In the genomic region with DNA sequence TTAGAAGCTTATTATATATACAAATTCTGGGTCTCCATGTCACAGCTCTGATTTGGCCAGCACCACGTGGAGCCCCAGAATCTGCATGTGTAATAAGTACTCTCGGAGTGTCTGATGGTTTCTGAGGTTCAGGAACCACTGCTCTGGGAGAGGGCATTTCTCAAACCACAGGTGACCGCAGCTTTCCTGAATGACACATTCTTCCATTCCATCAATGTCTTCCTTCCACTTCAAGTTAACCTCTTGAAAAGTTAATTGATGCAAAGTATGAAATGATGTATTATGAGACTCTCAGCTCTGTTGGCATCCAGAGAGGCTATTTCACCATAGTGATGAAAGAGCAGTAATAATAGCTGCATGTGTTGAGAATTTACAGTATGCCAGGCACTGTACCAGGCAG, we compare ENCODE assay signal across 17 cellular contexts.
DNase-seq lines count a peak whose midpoint lies in the region; ATAC-seq and TF ChIP-seq lines count a peak whose summit lies in the region.
"Had no signal": no experiment of that assay in that cellular context is flagged by ENCODE, and none has a peak within 500 bp of the region (broad histone marks: within the 10 kb centered on the region; RNA-seq: fewer than 3 reads in every experiment).

No MANE protein-coding gene starts in this region.

- no peak overlapping the region for H3K4me3 ChIP-seq in neural progenitor cell
- H3K4me3 ChIP-seq: skin epidermis had no signal

- no peaks in the 10 kb centered on the region for H3K27me3 Mint-ChIP-seq in stimulated activated naive CD8-positive, alpha-beta T cell treated with anti-CD3 and anti-CD28 coated beads, Interleukin-15, amount 100 ng/mL, for 72 hours
- H3K27me3 Mint-ChIP-seq in neural progenitor cell (ENCODE audit: insufficient read depth, low read depth): peaks cover 4% of the 10 kb centered on the region
- H3K27me3 Mint-ChIP-seq: effector memory CD8-positive, alpha-beta T cell; natural killer cell treated with Interleukin-12 subunit alpha and Interleukin-12 subunit beta and Interleukin-15 and Interleukin-18, amount 100 ng/mL, for 72 hours had no signal

- H3K27me3 ChIP-seq in neural progenitor cell: no peaks in the 10 kb centered on the region

- H3K36me3 ChIP-seq in neural progenitor cell: no peaks in the 10 kb centered on the region

- H4K20me1 ChIP-seq in neural progenitor cell (ENCODE audit: low read depth): no peaks in the 10 kb centered on the region

- no peak overlapping the region for H3K27ac ChIP-seq in neural progenitor cell
- H3K27ac ChIP-seq: skin epidermis had no signal

- H3K4me1 Mint-ChIP-seq in stimulated activated naive CD8-positive, alpha-beta T cell treated with anti-CD3 and anti-CD28 coated beads, Interleukin-15, amount 100 ng/mL, for 72 hours: peaks cover 5% of the 10 kb centered on the region
- H3K4me1 Mint-ChIP-seq in neural progenitor cell: no peaks in the 10 kb centered on the region

- intact Hi-C loops in posterior vena cava (cut with DNase I): no loop called here

- no peak overlapping the region for H3K9ac ChIP-seq in neural progenitor cell

- no peaks in the 10 kb centered on the region for H3K9me3 ChIP-seq in neural progenitor cell (ENCODE audit: low read depth)

- H3K4me1 ChIP-seq in neural progenitor cell: no peaks in the 10 kb centered on the region

- no peak overlapping the region for H3K4me3 Mint-ChIP-seq in stimulated activated naive CD8-positive, alpha-beta T cell treated with anti-CD3 and anti-CD28 coated beads, Interleukin-15, amount 100 ng/mL, for 72 hours
- no peak overlapping the region for H3K4me3 Mint-ChIP-seq in neural progenitor cell
- H3K4me3 Mint-ChIP-seq: effector memory CD8-positive, alpha-beta T cell; natural killer cell treated with Interleukin-12 subunit alpha and Interleukin-12 subunit beta and Interleukin-15 and Interleukin-18, amount 100 ng/mL, for 72 hours; type B pancreatic cell had no signal

- peak; percentile 2 to 12 for DNase-seq in stimulated activated CD4-positive, alpha-beta T cell treated with anti-CD3 and anti-CD28 coated beads, Interleukin-15, amount 100 ng/mL, for 48 hours (ENCODE audit: low read depth in 2 of 2)
- no peak for DNase-seq in stimulated activated CD4-positive, alpha-beta T cell treated with anti-CD3 and anti-CD28 coated beads, Interleukin-4, amount 100 ng/mL, for 4 hours
- peak; percentile 9 for DNase-seq in RPMI8226
- DNase-seq in central memory CD4-positive, alpha-beta T cell: peak; percentile 1
- DNase-seq in stimulated activated naive CD8-positive, alpha-beta T cell treated with anti-CD3 and anti-CD28 coated beads, Interleukin-15, amount 100 ng/mL, for 72 hours: peak in 1 of 2 donors; percentile 44
- DNase-seq in neural progenitor cell (ENCODE audit: low spot score): no peak
- DNase-seq in posterior vena cava (ENCODE audit: low spot score): no peak
- DNase-seq: activated effector memory CD4-positive, alpha-beta T cell treated with anti-CD3 and anti-CD28 coated beads, Interleukin-2, amount 50 U/mL, for 16 hours; anterior cingulate cortex; effector memory CD8-positive, alpha-beta T cell; IMR-90; NCI-H2081 treated with DMSO at 0.1 percent for 48 hours; posterior cingulate gyrus had no signal

- peak overlapping the region in 1 of 2 donors; percentile 73 for H3K27ac Mint-ChIP-seq in stimulated activated naive CD8-positive, alpha-beta T cell treated with anti-CD3 and anti-CD28 coated beads, Interleukin-15, amount 100 ng/mL, for 72 hours
- H3K27ac Mint-ChIP-seq in neural progenitor cell: no peak overlapping the region
- H3K27ac Mint-ChIP-seq: natural killer cell treated with Interleukin-12 subunit alpha and Interleukin-12 subunit beta and Interleukin-15 and Interleukin-18, amount 100 ng/mL, for 72 hours; type B pancreatic cell had no signal

- no peak overlapping the region for H2AFZ ChIP-seq in neural progenitor cell (replicated peaks)

- H3K36me3 Mint-ChIP-seq in neural progenitor cell: no peaks in the 10 kb centered on the region
- H3K36me3 Mint-ChIP-seq: natural killer cell treated with Interleukin-12 subunit alpha and Interleukin-12 subunit beta and Interleukin-15 and Interleukin-18, amount 100 ng/mL, for 72 hours; type B pancreatic cell had no signal

- TF ChIP-seq CTCF in neural progenitor cell (IDR thresholded peaks at IDR 0.05): no peak

- no peak overlapping the region for H3K4me2 ChIP-seq in neural progenitor cell

- ATAC-seq in stimulated activated naive CD8-positive, alpha-beta T cell treated with anti-CD3 and anti-CD28 coated beads, Interleukin-15, amount 100 ng/mL, for 72 hours: peak; percentile 84
- ATAC-seq: effector memory CD8-positive, alpha-beta T cell; HCT116 had no signal

- no peaks in the 10 kb centered on the region for H3F3A ChIP-seq in neural progenitor cell (ENCODE audit: low read depth)

- no peaks in the 10 kb centered on the region for H3K79me2 ChIP-seq in neural progenitor cell (ENCODE audit: low read depth)

- H3K9me3 Mint-ChIP-seq in stimulated activated naive CD8-positive, alpha-beta T cell treated with anti-CD3 and anti-CD28 coated beads, Interleukin-15, amount 100 ng/mL, for 72 hours: no peaks in the 10 kb centered on the region
- H3K9me3 Mint-ChIP-seq in neural progenitor cell: no peaks in the 10 kb centered on the region
- H3K9me3 Mint-ChIP-seq: effector memory CD8-positive, alpha-beta T cell; natural killer cell treated with Interleukin-12 subunit alpha and Interleukin-12 subunit beta and Interleukin-15 and Interleukin-18, amount 100 ng/mL, for 72 hours; type B pancreatic cell had no signal

Comparison
In these comparisons a context has a peak if more than half of its experiments do, and no peak if none do; other contexts are left out.
1. DNase-seq: peak in stimulated activated CD4-positive, alpha-beta T cell treated with anti-CD3 and anti-CD28 coated beads, Interleukin-15, amount 100 ng/mL, for 48 hours (2 of 2), RPMI8226 (single experiment) and central memory CD4-positive, alpha-beta T cell (single experiment); none in stimulated activated CD4-positive, alpha-beta T cell treated with anti-CD3 and anti-CD28 coated beads, Interleukin-4, amount 100 ng/mL, for 4 hours (0 of 2), neural progenitor cell (single experiment) and posterior vena cava (single experiment).